In the genomic region with DNA sequence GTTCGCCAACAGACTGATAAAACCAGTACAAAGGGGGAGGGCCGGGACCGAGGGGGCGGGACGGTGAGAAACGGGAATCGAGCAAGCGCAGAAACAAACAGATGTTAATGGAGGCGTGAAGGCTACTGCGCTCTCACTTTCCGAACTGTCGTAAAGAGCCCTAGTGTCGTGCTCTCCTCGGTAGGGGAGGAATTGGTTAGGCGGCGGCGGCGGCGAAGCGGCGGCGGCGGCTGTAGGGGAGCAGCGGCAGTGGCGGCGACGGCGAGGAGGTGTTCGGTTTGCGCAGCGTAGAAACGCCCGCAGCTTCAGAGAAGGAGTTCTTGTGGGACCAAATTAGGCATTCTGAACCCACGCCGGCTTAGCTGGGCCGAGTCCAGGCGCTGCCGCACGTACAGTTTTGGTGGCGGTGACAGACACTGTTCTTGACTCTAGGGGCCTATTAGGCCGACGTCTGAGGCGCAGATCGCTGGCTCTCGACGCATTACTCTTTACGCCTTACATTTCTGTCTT, we compare ENCODE assay signal across 1 cellular context.
TF ChIP-seq lines count a peak whose summit lies in the region.

A gene (plus strand): TSS at position 163 of the 510 bp plus-strand sequence. CDS start 43,160 bp downstream, outside the sequence.

TF ChIP-seq in H1, 55 proteins besides CTCF, POLR2A, EP300 and RAD21 (continued from another document):
- TF ChIP-seq ASH2L (IDR thresholded peaks at IDR 0.05; ENCODE audit: low read length) (peak; percentile 98), SAP30 (IDR thresholded peaks at IDR 0.05; ENCODE audit: insufficient read depth, insufficient replicate concordance, low read length) (peak; percentile 57), SIX5 (IDR thresholded peaks at IDR 0.05; ENCODE audit: low read depth, low read length) (no peak), KDM4A (IDR thresholded peaks at IDR 0.05; ENCODE audit: low read depth, low read length, severe bottlenecking) (peak; percentile 81), RBBP5 (IDR thresholded peaks at IDR 0.05; ENCODE audit: borderline replicate concordance, low read depth, low read length) (peak; percentile 96), TBP (IDR thresholded peaks at IDR 0.05; ENCODE audit: low read depth, low read length) (0 out of 2 replicates have a peak, but pooled peaks have one; percentile 25), CHD1 (IDR thresholded peaks at IDR 0.05; ENCODE audit: low read depth, low read length) (no peak), SRF (IDR thresholded peaks at IDR 0.05; ENCODE audit: low read depth, low read length) (no peak), RXRA (IDR thresholded peaks at IDR 0.05; ENCODE audit: insufficient read depth, low read depth, low read length) (no peak), YY1 (IDR thresholded peaks at IDR 0.05; ENCODE audit: low read depth, low read length) (peak; percentile 61; the same call in 1 of the 2 replicates), JUND (IDR thresholded peaks at IDR 0.05; ENCODE audit: low read length) (no peak), SIN3A (conservative IDR thresholded peaks at IDR 0.05 in 1 of 2, IDR thresholded peaks at IDR 0.05 in 1 of 2; ENCODE audit: low read depth in 1 of 2, low read length in 2 of 2) (peak in 1 of 2 experiments; percentile 58; a peak in 1 of 4 replicates), CHD2 (IDR thresholded peaks at IDR 0.05; ENCODE audit: low read length) (no peak), GABPA (IDR thresholded peaks at IDR 0.05; ENCODE audit: borderline replicate concordance, insufficient read depth, low read length) (no peak), HDAC2 (IDR thresholded peaks at IDR 0.05; ENCODE audit: borderline replicate concordance in 1 of 2, low read depth in 2 of 2, low read length in 2 of 2) (peak in 1 of 2 experiments; percentile 74; a peak in 1 of 4 replicates), TAF7 (optimal IDR thresholded peaks at IDR 0.05; ENCODE audit: borderline replicate concordance, low read depth, low read length) (peak; percentile 0), PHF8 (conservative IDR thresholded peaks at IDR 0.05; ENCODE audit: low read depth, low read length) (peak; percentile 86)
- TF ChIP-seq, protein P1, sequence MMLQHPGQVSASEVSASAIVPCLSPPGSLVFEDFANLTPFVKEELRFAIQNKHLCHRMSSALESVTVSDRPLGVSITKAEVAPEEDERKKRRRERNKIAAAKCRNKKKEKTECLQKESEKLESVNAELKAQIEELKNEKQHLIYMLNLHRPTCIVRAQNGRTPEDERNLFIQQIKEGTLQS (IDR thresholded peaks at IDR 0.05; ENCODE audit: insufficient read depth, low read depth, low read length): 0 out of 2 replicates have a peak, but pooled peaks have one; percentile 60
- TF ChIP-seq, protein P2, sequence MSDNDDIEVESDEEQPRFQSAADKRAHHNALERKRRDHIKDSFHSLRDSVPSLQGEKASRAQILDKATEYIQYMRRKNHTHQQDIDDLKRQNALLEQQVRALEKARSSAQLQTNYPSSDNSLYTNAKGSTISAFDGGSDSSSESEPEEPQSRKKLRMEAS (IDR thresholded peaks at IDR 0.05): no peak
